30 cellular contexts compared by ENCODE assay signal in genomic region chr13:48644951-48645350, GRCh38. TPM values are rescaled to one million over a fixed set of nuclear protein-coding genes. Genes with fewer than 3 reads are reported as not detected.
"Had no signal": no experiment of that assay in that cellular context is flagged by ENCODE, and none has a peak within 500 bp of the region (broad histone marks: within the 10 kb centered on the region; RNA-seq: fewer than 3 reads in every experiment).

No MANE protein-coding gene starts in this region.

- H3K9me3 Mint-ChIP-seq: activated CD4-positive, alpha-beta T cell treated with anti-CD3 and anti-CD28 coated beads, Interleukin-2, amount 10 ng/mL, durations not matched to agents 24 days and 14 days; activated CD8-positive, alpha-beta T cell treated with anti-CD3 and anti-CD28 coated beads for 36 hours; activated naive CD4-positive, alpha-beta T cell treated with anti-CD3 and anti-CD28 coated beads, Interleukin-2, amount 50 U/mL, for 24 hours; activated naive CD8-positive, alpha-beta T cell treated with anti-CD3 and anti-CD28 coated beads, Interleukin-2, amount 10 ng/mL, durations not matched to agents 7 days and 5 days; activated T-cell treated with anti-CD3 and anti-CD28 coated beads, Interleukin-2, amount 50 U/mL, for 24 hours; activated T-helper 2 cell treated with anti-CD3 and anti-CD28 coated beads, Interferon-gamma antibody, Interleukin-2, Interleukin-4, amounts not matched to agents 10 μg/mL and 5 μg/mL and 100 μg/mL, durations not matched to agents 14 hours and 24 hours and 36 hours; central memory CD8-positive, alpha-beta T cell had no signal

- H3K36me3 ChIP-seq: ascending aorta, cardiac muscle cell, SJCRH30 had no signal

- H3K9me3 ChIP-seq: ascending aorta, SJCRH30 had no signal

- H3K4me3 ChIP-seq: ascending aorta, cardiac muscle cell, SJCRH30, SK-N-MC had no signal

- H3K27ac Mint-ChIP-seq: activated CD4-positive, alpha-beta T cell treated with anti-CD3 and anti-CD28 coated beads, Interleukin-2, amount 10 ng/mL, durations not matched to agents 24 days and 14 days; activated CD8-positive, alpha-beta T cell treated with anti-CD3 and anti-CD28 coated beads for 36 hours; activated naive CD4-positive, alpha-beta T cell treated with anti-CD3 and anti-CD28 coated beads, Interleukin-2, amount 50 U/mL, for 24 hours; activated naive CD8-positive, alpha-beta T cell treated with anti-CD3 and anti-CD28 coated beads, Interleukin-2, amount 10 ng/mL, durations not matched to agents 7 days and 5 days; activated T-cell treated with anti-CD3 and anti-CD28 coated beads, Interleukin-2, amount 50 U/mL, for 24 hours; activated T-helper 2 cell treated with anti-CD3 and anti-CD28 coated beads, Interferon-gamma antibody, Interleukin-2, Interleukin-4, amounts not matched to agents 10 μg/mL and 5 μg/mL and 100 μg/mL, durations not matched to agents 14 hours and 24 hours and 36 hours had no signal

- H3K4me3 Mint-ChIP-seq: activated CD4-positive, alpha-beta T cell treated with anti-CD3 and anti-CD28 coated beads, Interleukin-2, amount 10 ng/mL, durations not matched to agents 24 days and 14 days; activated CD8-positive, alpha-beta T cell treated with anti-CD3 and anti-CD28 coated beads for 36 hours; activated naive CD4-positive, alpha-beta T cell treated with anti-CD3 and anti-CD28 coated beads, Interleukin-2, amount 50 U/mL, for 24 hours; activated naive CD8-positive, alpha-beta T cell treated with anti-CD3 and anti-CD28 coated beads, Interleukin-2, amount 10 ng/mL, durations not matched to agents 7 days and 5 days; activated T-cell treated with anti-CD3 and anti-CD28 coated beads, Interleukin-2, amount 50 U/mL, for 24 hours; central memory CD8-positive, alpha-beta T cell had no signal

- H3K27ac ChIP-seq: ascending aorta, cardiac muscle cell, SJCRH30, SK-N-MC had no signal

- H3K27me3 ChIP-seq: ascending aorta, cardiac muscle cell, SJCRH30 had no signal

- H3K4me1 ChIP-seq: ascending aorta, SJCRH30 had no signal

- ATAC-seq: activated CD8-positive, alpha-beta T cell treated with anti-CD3 and anti-CD28 coated beads for 36 hours; Panc1 had no signal

- H3K4me1 Mint-ChIP-seq: central memory CD8-positive, alpha-beta T cell had no signal

- DNase-seq: activated CD4-positive, alpha-beta T cell treated with anti-CD3 and anti-CD28 coated beads, Interleukin-2, amount 10 ng/mL, durations not matched to agents 24 days and 14 days; activated CD4-positive, alpha-beta T cell treated with anti-CD3 and anti-CD28 coated beads, Interleukin-2, amount 50 U/mL, for 4 hours; activated CD8-positive, alpha-beta T cell treated with anti-CD3 and anti-CD28 coated beads for 36 hours; activated gamma-delta T cell; activated naive CD4-positive, alpha-beta T cell treated with Interleukin-2 at 50 U/mL for 16 hours; activated naive CD8-positive, alpha-beta T cell treated with anti-CD3 and anti-CD28 coated beads, Interleukin-2, amount 10 ng/mL, durations not matched to agents 7 days and 5 days; activated T-cell treated with anti-CD3 and anti-CD28 coated beads, Interleukin-2, amount 50 U/mL, for 24 hours; amygdala; Karpas-422; KBM-7; NCI-H1105; NCI-H1417 treated with DMSO at 0.1 percent for 48 hours; NCI-H187 treated with DMSO at 0.1 percent for 48 hours; NCI-H2081; NCI-H345; NCI-H526 treated with DMSO at 0.1 percent for 48 hours; NCI-H774; SHP77; SJCRH30; T1000 had no signal

- H3K36me3 Mint-ChIP-seq: activated naive CD4-positive, alpha-beta T cell treated with anti-CD3 and anti-CD28 coated beads, Interleukin-2, amount 50 U/mL, for 24 hours; activated naive CD8-positive, alpha-beta T cell treated with anti-CD3 and anti-CD28 coated beads, Interleukin-2, amount 10 ng/mL, durations not matched to agents 7 days and 5 days had no signal

- H3K27me3 Mint-ChIP-seq: activated naive CD4-positive, alpha-beta T cell treated with anti-CD3 and anti-CD28 coated beads, Interleukin-2, amount 50 U/mL, for 24 hours; activated T-cell treated with anti-CD3 and anti-CD28 coated beads, Interleukin-2, amount 50 U/mL, for 24 hours had no signal

RNA-seq across cellular contexts. Expression of gene CYSLTR2, which starts 8.8 kb away (rescaled TPM):
- total RNA-seq: MCF 10A, NCI-H460, RPMI7951, SJCRH30 had no signal
